Comparison of ENCODE assay signal across 11 cellular contexts in the genomic region with DNA sequence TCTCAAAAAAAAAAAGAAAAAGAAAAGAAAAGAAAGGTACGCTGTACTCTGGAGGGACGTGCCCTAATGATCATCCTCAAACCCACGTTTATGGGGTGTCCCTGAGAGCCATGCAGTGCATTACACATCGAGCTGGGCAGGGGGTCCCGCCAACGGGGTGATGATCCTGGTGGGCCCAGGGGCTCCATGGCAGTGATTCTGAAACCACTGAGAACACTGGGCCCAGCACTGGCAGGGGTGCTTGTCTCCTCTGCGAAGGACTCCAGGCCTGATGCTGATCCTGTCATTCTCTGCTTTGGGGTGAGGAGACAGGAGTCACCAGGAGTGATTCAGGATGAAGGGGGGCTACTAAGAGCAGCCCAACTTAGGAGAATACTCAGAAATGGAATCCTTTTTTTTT.
"Had no signal": no experiment of that assay in that cellular context is flagged by ENCODE, and none has a peak within 500 bp of the region (broad histone marks: within the 10 kb centered on the region; RNA-seq: fewer than 3 reads in every experiment).

No MANE protein-coding gene starts in this region.

- ATAC-seq: gastroesophageal sphincter had no signal

- H3K27me3 ChIP-seq: adrenal gland, dorsolateral prefrontal cortex, gastroesophageal sphincter, tibial artery had no signal

- H3K4me3 ChIP-seq: adrenal gland, dorsolateral prefrontal cortex, gastroesophageal sphincter, lung, tibial artery had no signal

- H3K9me3 ChIP-seq: adrenal gland, gastroesophageal sphincter, tibial artery had no signal

- H3K4me1 ChIP-seq: adrenal gland, tibial artery had no signal

- DNase-seq: activated CD4-positive, alpha-beta T cell treated with anti-CD3 and anti-CD28 coated beads, Interleukin-2, amount 50 U/mL, for 1 hour; activated CD8-positive, alpha-beta memory T cell treated with anti-CD3 and anti-CD28 coated beads for 24 hours; activated naive CD4-positive, alpha-beta T cell; adrenal gland; dorsolateral prefrontal cortex; midbrain; posterior cingulate gyrus; stimulated activated naive CD4-positive, alpha-beta T cell; tibial artery had no signal

- H3K27ac ChIP-seq: adrenal gland, dorsolateral prefrontal cortex, gastroesophageal sphincter, tibial artery had no signal
